9 cellular contexts compared by ENCODE assay signal in genomic region chr2:121748202-121748601, GRCh38. TPM values are rescaled to one million over a fixed set of nuclear protein-coding genes. Genes with fewer than 3 reads are reported as not detected.
A peak's percentile ranks its signal among the peaks of the same experiment; 100 is the strongest.
DNase-seq lines count a peak whose midpoint lies in the region; ATAC-seq and TF ChIP-seq lines count a peak whose summit lies in the region.
"Had no signal": no experiment of that assay in that cellular context is flagged by ENCODE, and none has a peak within 500 bp of the region (broad histone marks: within the 10 kb centered on the region; RNA-seq: fewer than 3 reads in every experiment).

No MANE protein-coding gene starts in this region.

- DNase-seq in H4 (ENCODE audit: low spot score) (peak; percentile 42), RWPE2 (ENCODE audit: low spot score) (no peak), fibroblast of the conjunctiva (ENCODE audit: low read depth) (peak; percentile 13), activated T-cell treated with anti-CD3 and anti-CD28 coated beads for 4 hours (no peak), DMS 273 (lab: John Stamatoyannopoulos, UW; ENCODE audit: unreplicated experiment) (no peak)

- no peaks in the 10 kb centered on the region for H3K9me3 ChIP-seq in RWPE2 (ENCODE audit: severe bottlenecking)

- H3K27ac ChIP-seq in C4-2B (no peak overlapping the region), RWPE2 (ENCODE audit: poor library complexity, severe bottlenecking) (no peak overlapping the region)
- H3K27ac ChIP-seq: epithelial cell of prostate had no signal

- no peak overlapping the region for H3K4me3 ChIP-seq in RWPE2 (ENCODE audit: severe bottlenecking)

- TF ChIP-seq CTCF in C4-2B (conservative IDR thresholded peaks at IDR 0.05) (peak; percentile 48), RWPE2 (IDR thresholded peaks at IDR 0.05; ENCODE audit: poor library complexity, severe bottlenecking) (peak; percentile 65)

- H3K36me3 ChIP-seq in RWPE2 (ENCODE audit: low read depth), result no peaks in the 10 kb centered on the region

- ATAC-seq in RWPE2 (ENCODE audit: low read depth), result peak; percentile 77
- ATAC-seq in GM19463 (IDR thresholded peaks at IDR 0.05; ENCODE audit: unreplicated experiment), result no peak
- ATAC-seq in GM19328 (IDR thresholded peaks at IDR 0.05; ENCODE audit: unreplicated experiment), result no peak

- H3K27me3 ChIP-seq in RWPE2 (ENCODE audit: insufficient read depth, poor library complexity, severe bottlenecking), result no peaks in the 10 kb centered on the region

- H3K4me1 ChIP-seq in RWPE2 (ENCODE audit: insufficient read depth, poor library complexity, severe bottlenecking), result no peaks in the 10 kb centered on the region

RNA-seq across cellular contexts. Expression of gene TSN, which starts 7.2 kb away (rescaled TPM):
- 37.9 and 58.5 TPM in 2 replicates for total RNA-seq in H4 (2014; rRNA removed; shearing (Covaris generic))

RNA-seq across cellular contexts. Expression of gene NIFK, which starts 11.5 kb away (rescaled TPM):
- total RNA-seq in H4 (2014; rRNA removed; shearing (Covaris generic)), result 53.6 and 65.0 TPM in 2 replicates

Comparison
In these comparisons a context has a peak if more than half of its experiments do, and no peak if none do; other contexts are left out.
1. DNase-seq: peak in H4 (single experiment) and fibroblast of the conjunctiva (single experiment); none in RWPE2 (single experiment), activated T-cell treated with anti-CD3 and anti-CD28 coated beads for 4 hours (single experiment) and DMS 273 (single experiment).